Comparison of ENCODE assay signal across 8 cellular contexts in genomic region chr22:50250555-50251471, GRCh38. TPM values are rescaled to one million over a fixed set of nuclear protein-coding genes. Genes with fewer than 3 reads are reported as not detected.
DNase-seq lines count a peak whose midpoint lies in the region; ATAC-seq and TF ChIP-seq lines count a peak whose summit lies in the region.

Gene HDAC10, minus strand, starts transcription at chr22:50251265. Its CDS starts 233 bp downstream, at chr22:50251032.

- peak within 1 kb of the TSS; percentile 85 for H3K4me3 ChIP-seq in AG04449 (ENCODE audit: low read depth, low read length)
- H3K4me3 ChIP-seq in fibroblast of villous mesenchyme (ENCODE audit: low read depth, low read length): peak within 1 kb of the TSS; percentile 76
- H3K4me3 ChIP-seq in neutrophil (ENCODE audit: low read depth in 1 of 2, low read length in 1 of 2): peak within 1 kb of the TSS; percentile 87 to 88
- H3K4me3 ChIP-seq in thoracic aorta: peak within 1 kb of the TSS; percentile 82

- peaks cover 33 to 34% of the 10 kb centered on the region in 2 experiments for H3K4me1 ChIP-seq in neutrophil (ENCODE audit: control insufficient read depth in 1 of 2, insufficient read depth in 1 of 2, low read depth in 1 of 2, low read length in 1 of 2)
- H3K4me1 ChIP-seq in thoracic aorta (ENCODE audit: control insufficient read depth in 1 of 2, low read depth in 2 of 2): peaks cover 16 to 37% of the 10 kb centered on the region in 2 donors

- peak within 1 kb of the TSS; percentile 89 for H3K27ac ChIP-seq in RWPE1
- H3K27ac ChIP-seq in neutrophil: peak within 1 kb of the TSS; percentile 72
- peak within 1 kb of the TSS; percentile 53 to 56 for H3K27ac ChIP-seq in thoracic aorta

- CTCF ChIA-PET in AG04449 (lab: Yijun Ruan, JAX) (interaction anchor here (1.0 to 7.5 kb wide), 22 partner anchors 8 to 370 kb away, joined by 3 to 92 read pairs (median 8); partner anchors contain the start of genes DENND6B, MAPK11 and PLXNB2), RWPE1 (lab: Yijun Ruan, JAX) (interaction anchor here (0.7 to 1.5 kb wide), 2 partner anchors 92 to 115 kb away, joined by 5 read pairs; no protein-coding TSS in a partner anchor)

- TF ChIP-seq CTCF in AG04449 (IDR thresholded peaks at IDR 0.05; ENCODE audit: insufficient read depth, low read length, missing control alignments) (no peak), RWPE1 (conservative IDR thresholded peaks at IDR 0.05; ENCODE audit: low read depth) (no peak), fibroblast of villous mesenchyme (IDR thresholded peaks at IDR 0.05; ENCODE audit: insufficient read depth, low read depth, low read length) (no peak), neutrophil (IDR thresholded peaks at IDR 0.05) (no peak), thoracic aorta (IDR thresholded peaks at IDR 0.05) (no peak)

- POLR2A ChIA-PET in AG04449 (lab: Yijun Ruan, JAX) (interaction anchor here (0.7 to 2.1 kb wide), 9 partner anchors 8 to 76 kb away, joined by 3 to 16 read pairs (median 3); partner anchors contain the start of genes MAPK11 and MAPK12), RWPE1 (lab: Yijun Ruan, JAX; ENCODE audit: low non-redundant PET) (interaction anchor here (0.7 kb wide), 1 partner anchor 55 kb away, joined by 3 read pairs; no protein-coding TSS in a partner anchor)

- DNase-seq in AG04449 (ENCODE audit: low read depth, low spot score): no peak
- DNase-seq in RWPE1 (ENCODE audit: low spot score): no peak
- DNase-seq in activated effector memory CD4-positive, alpha-beta T cell treated with Interleukin-2 at 50 U/mL for 16 hours: peak; percentile 70
- DNase-seq in fibroblast of villous mesenchyme (ENCODE audit: low read depth): peak; percentile 82
- DNase-seq in thoracic aorta (ENCODE audit: low spot score): no peak

- peaks cover 39% of the 10 kb centered on the region for H3K36me3 ChIP-seq in neutrophil
- no peaks in the 10 kb centered on the region for H3K36me3 ChIP-seq in thoracic aorta

- ATAC-seq in GM18868 (IDR thresholded peaks at IDR 0.05; ENCODE audit: unreplicated experiment): peak; percentile 57
- ATAC-seq in HG03520 (IDR thresholded peaks at IDR 0.05; ENCODE audit: unreplicated experiment): peak; percentile 37
- ATAC-seq in thoracic aorta (ENCODE audit: insufficient number of reproducible peaks, low FRiP score, low read depth): peak; percentile 39

- H3K27me3 ChIP-seq in neutrophil: no peaks in the 10 kb centered on the region
- H3K27me3 ChIP-seq in thoracic aorta (replicated peaks; ENCODE audit: insufficient read depth): no peaks in the 10 kb centered on the region

- H3K9me3 ChIP-seq in neutrophil (no peaks in the 10 kb centered on the region), thoracic aorta (no peaks in the 10 kb centered on the region)

RNA-seq across cellular contexts. Expression of gene HDAC10, which starts in this region (rescaled TPM):
- 18.7 and 19.4 TPM in 2 replicates for total RNA-seq in fibroblast of villous mesenchyme
- total RNA-seq in thoracic aorta: 10 to 100 TPM; 55.2 to 60.0 TPM

Comparison
In these comparisons a context has a peak if more than half of its experiments do, and no peak if none do; other contexts are left out.
1. DNase-seq: peak in activated effector memory CD4-positive, alpha-beta T cell treated with Interleukin-2 at 50 U/mL for 16 hours (single experiment) and fibroblast of villous mesenchyme (single experiment); none in AG04449 (single experiment), RWPE1 (single experiment) and thoracic aorta (single experiment).
2. Peak in every context shown above with its lines, with median percentiles within 50 percentile points of each other: H3K4me3 ChIP-seq, ATAC-seq and H3K27ac ChIP-seq.